ENCODE assay signal across 28 cellular contexts in the genomic region with DNA sequence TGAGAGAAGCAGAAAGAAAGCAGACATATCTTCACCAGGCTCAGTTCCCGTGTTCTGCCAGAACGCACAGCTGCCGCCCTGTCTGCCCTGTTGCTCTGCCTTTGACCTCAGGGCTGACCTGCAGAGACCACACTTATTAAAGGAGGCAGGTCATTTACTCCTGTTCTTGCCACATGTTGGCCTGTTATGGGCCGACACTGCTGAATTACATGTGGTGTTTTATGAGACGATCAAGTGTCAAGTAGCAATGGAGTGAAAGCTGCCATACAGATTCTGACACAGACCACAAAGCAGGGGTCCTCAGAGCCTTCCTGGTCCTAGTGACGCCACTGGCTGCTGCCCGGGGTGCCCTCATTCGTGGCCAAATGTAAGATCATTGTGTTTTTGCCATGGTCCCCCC.
"Had no signal": no experiment of that assay in that cellular context is flagged by ENCODE, and none has a peak within 500 bp of the region (broad histone marks: within the 10 kb centered on the region; RNA-seq: fewer than 3 reads in every experiment).

No MANE protein-coding gene starts in this region.

- H3K27ac ChIP-seq: esophagus muscularis mucosa, heart right ventricle, pancreas, right lobe of liver, suprapubic skin, thyroid gland, vagina had no signal

- H3K4me3 Mint-ChIP-seq: dendritic cell treated with granulocyte-macrophage colony-stimulating factor and Interleukin-4, amounts not matched to agents 40 ng/mL and 50 ng/mL, for 4 days; immature natural killer cell; memory B cell; naive thymus-derived CD4-positive, alpha-beta T cell; nephron; stimulated activated naive CD8-positive, alpha-beta T cell treated with anti-CD3 and anti-CD28 coated beads, Interleukin-15, amount 100 ng/mL, for 72 hours had no signal

- H3K27me3 ChIP-seq: esophagus muscularis mucosa, heart right ventricle, pancreas, right lobe of liver, suprapubic skin, thyroid gland, vagina had no signal

- H3K4me3 ChIP-seq: esophagus muscularis mucosa, heart right ventricle, lung, pancreas, right lobe of liver, smooth muscle cell, suprapubic skin, thyroid gland, vagina had no signal

- H3K9me3 ChIP-seq: esophagus muscularis mucosa, heart right ventricle, pancreas, right lobe of liver, suprapubic skin, thyroid gland, vagina had no signal

- H3K9me3 Mint-ChIP-seq: dendritic cell treated with granulocyte-macrophage colony-stimulating factor and Interleukin-4, amounts not matched to agents 40 ng/mL and 50 ng/mL, for 4 days; immature natural killer cell; memory B cell; naive thymus-derived CD4-positive, alpha-beta T cell; nephron; stimulated activated naive CD8-positive, alpha-beta T cell treated with anti-CD3 and anti-CD28 coated beads, Interleukin-15, amount 100 ng/mL, for 72 hours had no signal

- H3K36me3 ChIP-seq: esophagus muscularis mucosa, heart right ventricle, pancreas, right lobe of liver, suprapubic skin, thyroid gland, vagina had no signal

- H3K4me1 ChIP-seq: pancreas, thyroid gland had no signal

- DNase-seq: effector CD8-positive, alpha-beta T cell; foreskin melanocyte; glutamatergic neuron; heart right ventricle; hypothalamus; immature natural killer cell; midbrain; naive thymus-derived CD4-positive, alpha-beta T cell; occipital lobe; pancreas; retina; right lobe of liver; stimulated activated CD4-positive, alpha-beta T cell treated with anti-CD3 and anti-CD28 coated beads, Interleukin-12 subunit alpha, Interleukin-12 subunit beta, amount 100 ng/mL, for 4 hours; stimulated activated CD4-positive, alpha-beta T cell treated with anti-CD3 and anti-CD28 coated beads, Interleukin-1b, Interleukin-23, amount 100 ng/mL, for 48 hours; stimulated activated CD4-positive, alpha-beta T cell treated with anti-CD3 and anti-CD28 coated beads, Interleukin-4, amount 100 ng/mL, for 1 hour; stimulated activated CD8-positive, alpha-beta memory T cell treated with anti-CD3 and anti-CD28 coated beads, Interleukin-4, amount 100 ng/mL, for 48 hours; stimulated activated naive CD4-positive, alpha-beta T cell; stimulated activated naive CD8-positive, alpha-beta T cell treated with anti-CD3 and anti-CD28 coated beads, Interleukin-15, amount 100 ng/mL, for 72 hours; thyroid gland; trophoblast cell had no signal

- H3K4me2 ChIP-seq: smooth muscle cell had no signal

- H3K36me3 Mint-ChIP-seq: immature natural killer cell; memory B cell; naive thymus-derived CD4-positive, alpha-beta T cell had no signal

- H3K27ac Mint-ChIP-seq: dendritic cell treated with granulocyte-macrophage colony-stimulating factor and Interleukin-4, amounts not matched to agents 40 ng/mL and 50 ng/mL, for 4 days; immature natural killer cell; memory B cell; naive thymus-derived CD4-positive, alpha-beta T cell; nephron; stimulated activated naive CD8-positive, alpha-beta T cell treated with anti-CD3 and anti-CD28 coated beads, Interleukin-15, amount 100 ng/mL, for 72 hours had no signal

- H3K4me1 Mint-ChIP-seq: immature natural killer cell; memory B cell; naive thymus-derived CD4-positive, alpha-beta T cell; stimulated activated naive CD8-positive, alpha-beta T cell treated with anti-CD3 and anti-CD28 coated beads, Interleukin-15, amount 100 ng/mL, for 72 hours had no signal
